In genomic region chr2:193891021-193891420, GRCh38 we compare ENCODE assay signal across 20 cellular contexts.
DNase-seq lines count a peak whose midpoint lies in the region; ATAC-seq and TF ChIP-seq lines count a peak whose summit lies in the region.
"Had no signal": no experiment of that assay in that cellular context is flagged by ENCODE, and none has a peak within 500 bp of the region (broad histone marks: within the 10 kb centered on the region; RNA-seq: fewer than 3 reads in every experiment).

No MANE protein-coding gene starts in this region.

- no peak overlapping the region for H3K27ac ChIP-seq in spleen
- no peak overlapping the region for H3K27ac ChIP-seq in esophagus muscularis mucosa (replicated peaks in 1 of 4)
- H3K27ac ChIP-seq: cardiac muscle cell, epithelial cell of prostate, parathyroid adenoma, WERI-Rb-1 had no signal

- no peaks in the 10 kb centered on the region for H3K4me1 ChIP-seq in spleen
- no peaks in the 10 kb centered on the region for H3K4me1 ChIP-seq in esophagus muscularis mucosa
- H3K4me1 ChIP-seq: parathyroid adenoma had no signal

- H3K27me3 ChIP-seq in spleen (replicated peaks in 1 of 7) = no peaks in the 10 kb centered on the region
- no peaks in the 10 kb centered on the region for H3K27me3 ChIP-seq in esophagus muscularis mucosa
- H3K27me3 ChIP-seq: cardiac muscle cell had no signal

- H3K36me3 ChIP-seq in spleen (no peaks in the 10 kb centered on the region), esophagus muscularis mucosa (no peaks in the 10 kb centered on the region)
- H3K36me3 ChIP-seq: cardiac muscle cell, WERI-Rb-1 had no signal

- intact Hi-C loops in spleen (cut with DNase I; ENCODE audit: low total_unique reads) = no loop called here
- intact Hi-C loops in esophagus muscularis mucosa (cut with DNase I) = no loop called here

- WGBS in spleen, 5 donors = 55 to 72% (median 69%) methylated on average over 2 of the region's 2 CpGs
- WGBS in esophagus muscularis mucosa = 84% methylated on average over 2 of the region's 2 CpGs

- H3K4me3 ChIP-seq in spleen (no peak overlapping the region), esophagus muscularis mucosa (no peak overlapping the region)
- H3K4me3 ChIP-seq: cardiac muscle cell had no signal

- no peaks in the 10 kb centered on the region for H3K9me3 ChIP-seq in spleen
- no peaks in the 10 kb centered on the region for H3K9me3 ChIP-seq in esophagus muscularis mucosa

- TF ChIP-seq EP300 in esophagus muscularis mucosa (IDR thresholded peaks at IDR 0.05) = no peak

- ATAC-seq in GM18519 (IDR thresholded peaks at IDR 0.05; ENCODE audit: low FRiP score, unreplicated experiment) = peak; percentile 68
- ATAC-seq in GM19372 (IDR thresholded peaks at IDR 0.05; ENCODE audit: low read depth, unreplicated experiment) = peak; percentile 45
- ATAC-seq in HG02885 (IDR thresholded peaks at IDR 0.05; ENCODE audit: poor library complexity, unreplicated experiment) = peak; percentile 60
- ATAC-seq in HG03342 (IDR thresholded peaks at IDR 0.05; ENCODE audit: unreplicated experiment) = no peak
- ATAC-seq: natural killer cell, Right ventricle myocardium inferior had no signal

- no peak for TF ChIP-seq POLR2A in spleen (IDR thresholded peaks at IDR 0.05)
- TF ChIP-seq POLR2A in esophagus muscularis mucosa (IDR thresholded peaks at IDR 0.05; ENCODE audit: low read depth) = no peak

- peak; percentile 28 for DNase-seq in NCI-H526 treated with DMSO at 0.1 percent for 48 hours (lab: John Stamatoyannopoulos, UW)
- no peak for DNase-seq in spleen
- DNase-seq in esophagus muscularis mucosa (ENCODE audit: extremely low spot score) = no peak
- DNase-seq: HCEC 1CT; mesendoderm; MV-4-11; natural killer cell; NCI-H187; NCI-H345; stimulated activated CD4-positive, alpha-beta T cell treated with anti-CD3 and anti-CD28 coated beads, Interleukin-2, amount 100 ng/mL, for 48 hours; substantia nigra; WERI-Rb-1 had no signal

- TF ChIP-seq CTCF in spleen (IDR thresholded peaks at IDR 0.05 in 8 of 11, conservative IDR thresholded peaks at IDR 0.05 in 3 of 11) (no peak), esophagus muscularis mucosa (IDR thresholded peaks at IDR 0.05) (no peak)
